ENCODE assay signal across 9 cellular contexts in genomic region chr1:44500181-44501021, GRCh38.
DNase-seq lines count a peak whose midpoint lies in the region; ATAC-seq and TF ChIP-seq lines count a peak whose summit lies in the region.
"Had no signal": no experiment of that assay in that cellular context is flagged by ENCODE, and none has a peak within 500 bp of the region (broad histone marks: within the 10 kb centered on the region; RNA-seq: fewer than 3 reads in every experiment).

No MANE protein-coding gene starts in this region.

- no peaks in the 10 kb centered on the region for H3K9me3 Mint-ChIP-seq in nephron

- peak; percentile 50 for TF ChIP-seq CTCF in fibroblast of pulmonary artery (IDR thresholded peaks at IDR 0.05; ENCODE audit: low read length, missing control alignments)
- TF ChIP-seq CTCF in nephron (IDR thresholded peaks at IDR 0.05; ENCODE audit: unreplicated experiment in 3 of 3) = peak in 2 of 3 experiments; percentile 16 to 45

- H3K27ac Mint-ChIP-seq in nephron = no peak overlapping the region

- peaks cover 19% of the 10 kb centered on the region for H3K4me1 Mint-ChIP-seq in nephron

- intact Hi-C loops in aorta (cut with DNase I) = no loop called here

- H3K4me3 ChIP-seq in fibroblast of pulmonary artery (replicated peaks; ENCODE audit: low read depth, low read length) = no peak overlapping the region
- no peak overlapping the region for H3K4me3 ChIP-seq in aorta (ENCODE audit: low read length in 2 of 2)

- DNase-seq in COLO668 (lab: John Stamatoyannopoulos, UW; ENCODE audit: unreplicated experiment) = peak; percentile 30
- DNase-seq in NCI-H526 treated with DMSO at 0.1 percent for 48 hours (lab: John Stamatoyannopoulos, UW) = peak; percentile 72
- peak; percentile 48 for DNase-seq in fibroblast of pulmonary artery (ENCODE audit: low read depth)
- DNase-seq in cerebellar nuclear complex (lab: John Stamatoyannopoulos, UW) = no peak
- DNase-seq in aorta = no peak
- DNase-seq: stimulated activated CD4-positive, alpha-beta T cell treated with anti-CD3 and anti-CD28 coated beads, Interleukin-2, amount 100 ng/mL, for 24 hours had no signal

- no peaks in the 10 kb centered on the region for H3K9me3 ChIP-seq in aorta (ENCODE audit: control insufficient read depth, low read length)

- H3K36me3 Mint-ChIP-seq in nephron (ENCODE audit: low read depth) = no peaks in the 10 kb centered on the region

- H3K4me3 Mint-ChIP-seq in nephron = no peak overlapping the region

- ATAC-seq in GM18907 (IDR thresholded peaks at IDR 0.05; ENCODE audit: unreplicated experiment) = no peak
- ATAC-seq in aorta (ENCODE audit: low FRiP score) = no peak
- ATAC-seq in HG03565 (IDR thresholded peaks at IDR 0.05; ENCODE audit: unreplicated experiment) = no peak

- peaks cover 0 to 5% of the 10 kb centered on the region in 2 donors for H3K27me3 ChIP-seq in aorta (ENCODE audit: control insufficient read depth in 1 of 2, insufficient read depth in 2 of 2, low read length in 1 of 2)

- peaks cover 24% of the 10 kb centered on the region for H3K27me3 Mint-ChIP-seq in nephron (ENCODE audit: low read depth)

- H3K36me3 ChIP-seq in aorta (ENCODE audit: control insufficient read depth in 1 of 2, insufficient read depth in 2 of 2, low read length in 1 of 2) = no peaks in the 10 kb centered on the region

- H3K4me1 ChIP-seq in aorta (ENCODE audit: control insufficient read depth in 1 of 2, insufficient read depth in 2 of 2, low read length in 2 of 2) = no peaks in the 10 kb centered on the region

- WGBS in aorta, 2 donors = 44 to 46% methylated on average over 17 of the region's 17 CpGs

- no peak overlapping the region for H3K27ac ChIP-seq in aorta (ENCODE audit: low read depth in 1 of 2, low read length in 2 of 2)

Comparison
In these comparisons a context has a peak if more than half of its experiments do, and no peak if none do; other contexts are left out.
1. DNase-seq: peak in COLO668 (single experiment), NCI-H526 treated with DMSO at 0.1 percent for 48 hours (single experiment) and fibroblast of pulmonary artery (single experiment); none in cerebellar nuclear complex (0 of 2) and aorta (0 of 2).